In the genomic region with DNA sequence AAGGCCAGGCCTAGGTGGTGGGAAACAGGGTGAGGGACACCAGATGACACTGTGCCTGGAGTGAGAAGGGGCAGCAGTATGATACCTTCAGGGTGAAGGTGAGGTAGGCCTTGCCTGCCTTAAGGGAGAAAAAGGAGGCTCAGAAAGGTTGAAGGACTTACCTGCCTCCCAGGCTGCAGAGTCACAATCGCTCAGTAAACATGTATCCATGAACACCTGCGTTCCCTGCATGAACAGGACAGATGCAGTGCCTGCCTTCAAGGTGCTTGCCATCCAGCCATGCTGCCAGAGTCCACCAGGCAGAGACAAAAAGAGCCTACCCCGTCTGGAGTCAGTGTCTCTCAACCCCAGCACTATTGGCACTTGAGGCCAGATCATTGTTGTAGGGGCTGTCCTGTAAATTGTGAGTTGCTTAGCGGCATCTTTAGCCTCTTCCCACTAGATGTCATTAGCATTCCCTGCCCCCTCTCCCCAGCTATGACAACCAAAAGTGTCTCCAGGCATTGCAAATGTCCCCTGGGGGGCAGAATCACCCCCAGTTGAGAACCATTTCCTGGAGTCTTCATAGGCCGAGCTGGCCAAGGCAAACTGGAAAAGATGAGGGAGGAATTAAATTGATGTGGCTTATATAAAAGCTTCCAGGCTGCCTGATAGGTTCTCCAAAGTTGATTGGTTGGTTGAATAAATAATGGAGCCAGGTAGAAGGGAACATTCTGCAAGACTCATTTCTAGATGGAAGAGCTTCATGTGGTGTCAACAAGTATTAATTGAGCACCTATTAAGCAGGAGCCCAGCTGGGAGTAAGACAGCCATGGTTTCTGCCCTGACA, we compare ENCODE assay signal across 10 cellular contexts. TPM values are rescaled to one million over a fixed set of nuclear protein-coding genes. Genes with fewer than 3 reads are reported as not detected.
DNase-seq lines count a peak whose midpoint lies in the region; ATAC-seq and TF ChIP-seq lines count a peak whose summit lies in the region.
"Had no signal": no experiment of that assay in that cellular context is flagged by ENCODE, and none has a peak within 500 bp of the region (broad histone marks: within the 10 kb centered on the region; RNA-seq: fewer than 3 reads in every experiment).

No MANE protein-coding gene starts in this region.

- H3K27ac ChIP-seq in subcutaneous abdominal adipose tissue (ENCODE audit: low read depth, low read length), result no peak overlapping the region

- CTCF ChIA-PET in activated CD8-positive, alpha-beta T cell treated with anti-CD3 and anti-CD28 coated beads, Interleukin-2, amount 10 ng/mL, durations not matched to agents 7 days and 5 days (lab: Charles Lee), result no interaction called here

- no peaks in the 10 kb centered on the region for H3K9me3 ChIP-seq in subcutaneous abdominal adipose tissue (ENCODE audit: control insufficient read depth in 5 of 5, low read length in 5 of 5)

- no peak for DNase-seq in activated T-cell treated with anti-CD3 and anti-CD28 coated beads, Interleukin-2, amount 50 U/mL, for 24 hours
- no peak for DNase-seq in activated T-cell treated with anti-CD3 and anti-CD28 coated beads for 4 hours
- DNase-seq in activated CD8-positive, alpha-beta T cell treated with anti-CD3 and anti-CD28 coated beads, Interleukin-2, amount 10 ng/mL, durations not matched to agents 7 days and 5 days, result no peak
- DNase-seq in glutamatergic neuron, result no peak
- no peak for DNase-seq in HuH-7.5 (ENCODE audit: low spot score)
- DNase-seq in NCI-H446 (lab: John Stamatoyannopoulos, UW), result no peak
- DNase-seq: activated gamma-delta T cell, SIG-M5 had no signal

- H3K36me3 Mint-ChIP-seq in activated T-cell treated with anti-CD3 and anti-CD28 coated beads, Interleukin-2, amount 50 U/mL, for 24 hours (ENCODE audit: low read depth), result peaks cover 3% of the 10 kb centered on the region
- H3K36me3 Mint-ChIP-seq in activated CD8-positive, alpha-beta T cell treated with anti-CD3 and anti-CD28 coated beads, Interleukin-2, amount 10 ng/mL, durations not matched to agents 7 days and 5 days (ENCODE audit: low read depth), result no peaks in the 10 kb centered on the region
- H3K36me3 Mint-ChIP-seq in glutamatergic neuron (ENCODE audit: unreplicated experiment), result no peaks in the 10 kb centered on the region

- H3K27me3 ChIP-seq in subcutaneous abdominal adipose tissue (ENCODE audit: control insufficient read depth in 5 of 5, insufficient read depth in 4 of 5, low read length in 5 of 5), result no peaks in the 10 kb centered on the region

- no peak for TF ChIP-seq CTCF in glutamatergic neuron (IDR thresholded peaks at IDR 0.05; ENCODE audit: partially characterized antibody, unreplicated experiment)

- no peak for ATAC-seq in activated CD8-positive, alpha-beta T cell treated with anti-CD3 and anti-CD28 coated beads, Interleukin-2, amount 10 ng/mL, durations not matched to agents 7 days and 5 days
- ATAC-seq in GM19467 (IDR thresholded peaks at IDR 0.05; ENCODE audit: unreplicated experiment), result no peak

- no peaks in the 10 kb centered on the region for H3K36me3 ChIP-seq in subcutaneous abdominal adipose tissue (ENCODE audit: control insufficient read depth in 5 of 5, insufficient read depth in 5 of 5, low read length in 5 of 5)

- peak overlapping the region in 3 of 5 donors; percentile 17 to 88 (median 29) for H3K4me3 ChIP-seq in subcutaneous abdominal adipose tissue (ENCODE audit: low read depth in 1 of 5, low read length in 5 of 5)

- no peaks in the 10 kb centered on the region for H3K9me3 Mint-ChIP-seq in activated T-cell treated with anti-CD3 and anti-CD28 coated beads, Interleukin-2, amount 50 U/mL, for 24 hours
- no peaks in the 10 kb centered on the region for H3K9me3 Mint-ChIP-seq in activated CD8-positive, alpha-beta T cell treated with anti-CD3 and anti-CD28 coated beads, Interleukin-2, amount 10 ng/mL, durations not matched to agents 7 days and 5 days (ENCODE audit: insufficient read depth)
- peaks cover 5% of the 10 kb centered on the region for H3K9me3 Mint-ChIP-seq in glutamatergic neuron (ENCODE audit: unreplicated experiment)

- H3K4me1 Mint-ChIP-seq in activated T-cell treated with anti-CD3 and anti-CD28 coated beads, Interleukin-2, amount 50 U/mL, for 24 hours (ENCODE audit: low read depth), result peaks cover 40% of the 10 kb centered on the region
- H3K4me1 Mint-ChIP-seq in activated CD8-positive, alpha-beta T cell treated with anti-CD3 and anti-CD28 coated beads, Interleukin-2, amount 10 ng/mL, durations not matched to agents 7 days and 5 days (ENCODE audit: low read depth), result peaks cover 19% of the 10 kb centered on the region
- no peaks in the 10 kb centered on the region for H3K4me1 Mint-ChIP-seq in glutamatergic neuron (ENCODE audit: low read depth, unreplicated experiment)

- H3K9ac ChIP-seq in subcutaneous abdominal adipose tissue (ENCODE audit: low read length in 5 of 5), result peak overlapping the region in 2 of 5 donors; percentile 72 to 80

- peak overlapping the region; percentile 70 for H3K4me3 Mint-ChIP-seq in activated T-cell treated with anti-CD3 and anti-CD28 coated beads, Interleukin-2, amount 50 U/mL, for 24 hours
- peak overlapping the region; percentile 61 for H3K4me3 Mint-ChIP-seq in activated CD8-positive, alpha-beta T cell treated with anti-CD3 and anti-CD28 coated beads, Interleukin-2, amount 10 ng/mL, durations not matched to agents 7 days and 5 days
- peak overlapping the region; percentile 63 for H3K4me3 Mint-ChIP-seq in glutamatergic neuron (ENCODE audit: unreplicated experiment)

- peaks cover 2 to 30% (median 28%) of the 10 kb centered on the region in 5 donors for H3K4me1 ChIP-seq in subcutaneous abdominal adipose tissue (ENCODE audit: control insufficient read depth in 5 of 5, insufficient read depth in 5 of 5, low read length in 5 of 5)

- POLR2A ChIA-PET in activated CD8-positive, alpha-beta T cell treated with anti-CD3 and anti-CD28 coated beads, Interleukin-2, amount 10 ng/mL, durations not matched to agents 7 days and 5 days (lab: Charles Lee), result no interaction called here

- no peaks in the 10 kb centered on the region for H3K27me3 Mint-ChIP-seq in activated T-cell treated with anti-CD3 and anti-CD28 coated beads, Interleukin-2, amount 50 U/mL, for 24 hours
- no peaks in the 10 kb centered on the region for H3K27me3 Mint-ChIP-seq in activated CD8-positive, alpha-beta T cell treated with anti-CD3 and anti-CD28 coated beads, Interleukin-2, amount 10 ng/mL, durations not matched to agents 7 days and 5 days (ENCODE audit: low read depth)
- H3K27me3 Mint-ChIP-seq in glutamatergic neuron (ENCODE audit: unreplicated experiment), result no peaks in the 10 kb centered on the region

- H3K27ac Mint-ChIP-seq in activated T-cell treated with anti-CD3 and anti-CD28 coated beads, Interleukin-2, amount 50 U/mL, for 24 hours, result peak overlapping the region; percentile 37
- no peak overlapping the region for H3K27ac Mint-ChIP-seq in activated CD8-positive, alpha-beta T cell treated with anti-CD3 and anti-CD28 coated beads, Interleukin-2, amount 10 ng/mL, durations not matched to agents 7 days and 5 days
- H3K27ac Mint-ChIP-seq in glutamatergic neuron (ENCODE audit: unreplicated experiment), result no peak overlapping the region

RNA-seq across cellular contexts. Expression of a gene that starts 1.7 kb away (rescaled TPM):
- total RNA-seq in activated CD8-positive, alpha-beta T cell treated with anti-CD3 and anti-CD28 coated beads, Interleukin-2, amount 10 ng/mL, durations not matched to agents 7 days and 5 days, result 10 to 100 TPM; 16.2 to 18.4 TPM
- total RNA-seq in glutamatergic neuron (ENCODE audit: unreplicated experiment), result 66.9 TPM

RNA-seq across cellular contexts. Expression of a gene that starts 25.2 kb away (rescaled TPM):
- total RNA-seq in activated CD8-positive, alpha-beta T cell treated with anti-CD3 and anti-CD28 coated beads, Interleukin-2, amount 10 ng/mL, durations not matched to agents 7 days and 5 days, result not detected
- 19.5 TPM for total RNA-seq in glutamatergic neuron (ENCODE audit: unreplicated experiment)

RNA-seq across cellular contexts. Expression of a gene that starts 33.5 kb away (rescaled TPM):
- under 1 TPM; 0.39 to 0.68 TPM for total RNA-seq in activated CD8-positive, alpha-beta T cell treated with anti-CD3 and anti-CD28 coated beads, Interleukin-2, amount 10 ng/mL, durations not matched to agents 7 days and 5 days
- total RNA-seq in glutamatergic neuron (ENCODE audit: unreplicated experiment), result 2.3 TPM

Comparison
In these comparisons a context has a peak if more than half of its experiments do, and no peak if none do; other contexts are left out.
1. RNA of a gene that starts 25.2 kb away (total RNA-seq): 19.5 TPM in glutamatergic neuron (single experiment); not detected in activated CD8-positive, alpha-beta T cell treated with anti-CD3 and anti-CD28 coated beads, Interleukin-2, amount 10 ng/mL, durations not matched to agents 7 days and 5 days; every median in the first group is over 10 times any median in the second.
2. Peak in every context shown above with its lines, with median percentiles within 50 percentile points of each other: H3K4me3 Mint-ChIP-seq.